Comparison of ENCODE assay signal across 16 cellular contexts in the genomic region with DNA sequence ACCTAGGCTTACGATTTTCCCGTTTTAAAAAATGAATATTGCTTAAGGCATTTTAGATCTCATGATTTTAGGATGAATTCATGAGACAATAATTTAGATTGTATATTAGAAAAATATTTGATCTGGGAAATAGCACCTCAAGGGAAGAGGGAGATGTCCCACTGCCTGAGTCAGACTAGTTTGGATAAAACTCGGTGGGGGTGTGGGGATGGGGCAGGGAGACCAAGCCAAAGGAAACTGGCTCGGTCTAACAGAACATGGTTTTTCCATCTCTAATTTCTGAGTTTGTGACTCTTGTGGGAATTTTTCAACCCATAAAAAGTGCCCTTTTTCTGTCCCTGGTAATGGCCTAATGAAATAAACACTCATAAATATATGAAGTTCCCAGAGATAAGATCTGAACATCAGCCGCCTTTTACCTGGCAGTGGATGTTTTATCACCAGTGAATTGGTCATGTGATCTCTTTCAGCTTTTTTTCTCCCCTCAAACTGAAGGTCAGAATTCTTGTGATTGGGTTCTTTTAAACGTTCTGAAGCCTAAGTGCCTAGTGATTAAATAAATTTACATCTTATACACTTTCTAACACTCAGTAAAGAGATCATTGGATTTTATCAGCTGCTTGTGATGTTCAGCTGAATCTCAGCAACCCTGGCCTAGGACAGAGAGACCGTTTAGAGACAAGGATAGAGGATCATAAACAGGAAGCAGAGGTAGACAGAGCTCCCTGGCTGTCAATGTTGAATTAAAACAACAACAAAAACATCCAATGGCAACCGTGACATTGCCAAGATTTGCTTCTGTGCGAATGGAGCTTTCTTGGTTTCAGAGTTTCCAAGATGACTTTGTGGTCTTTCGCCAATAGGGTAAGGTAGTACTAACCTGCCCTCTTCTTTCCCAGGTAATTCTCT.
"Had no signal": no experiment of that assay in that cellular context is flagged by ENCODE, and none has a peak within 500 bp of the region (broad histone marks: within the 10 kb centered on the region; RNA-seq: fewer than 3 reads in every experiment).

No MANE protein-coding gene starts in this region.

- H3K27ac ChIP-seq: body of pancreas, ovary had no signal

- H3K9me3 ChIP-seq: body of pancreas, esophagus squamous epithelium, ovary had no signal

- H3K27me3 Mint-ChIP-seq: stimulated activated memory B cell treated with anti-CD40 and anti-IgM and Interleukin-4, amounts not matched to agents 10 μg/mL and 1 μg/mL and 100 μg/mL, for 72 hours; T-helper 17 cell; type B pancreatic cell had no signal

- H3K36me3 Mint-ChIP-seq: activated naive CD4-positive, alpha-beta T cell treated with anti-CD3 and anti-CD28 coated beads, Interleukin-2, amount 50 U/mL, for 24 hours; stimulated activated memory B cell treated with anti-CD40 and anti-IgM and Interleukin-4, amounts not matched to agents 10 μg/mL and 1 μg/mL and 100 μg/mL, for 72 hours; type B pancreatic cell had no signal

- H3K27ac Mint-ChIP-seq: activated CD4-positive, alpha-beta memory T cell treated with anti-CD3 and anti-CD28 coated beads, Interleukin-2, amount 10 ng/mL, durations not matched to agents 7 days and 5 days; activated CD4-positive, alpha-beta T cell treated with anti-CD3 and anti-CD28 coated beads for 36 hours; activated naive CD4-positive, alpha-beta T cell treated with anti-CD3 and anti-CD28 coated beads, Interleukin-2, amount 50 U/mL, for 24 hours; stimulated activated memory B cell treated with anti-CD40 and anti-IgM and Interleukin-4, amounts not matched to agents 10 μg/mL and 1 μg/mL and 100 μg/mL, for 72 hours; T-helper 17 cell; type B pancreatic cell had no signal

- DNase-seq: activated CD4-positive, alpha-beta memory T cell treated with anti-CD3 and anti-CD28 coated beads, Interleukin-2, amount 10 ng/mL, durations not matched to agents 7 days and 5 days; activated CD4-positive, alpha-beta T cell treated with anti-CD3 and anti-CD28 coated beads for 36 hours; activated effector memory CD4-positive, alpha-beta T cell treated with Interleukin-2 at 50 U/mL for 16 hours; activated T-cell treated with anti-CD3 and anti-CD28 coated beads, Interleukin-2, amount 50 U/mL, for 4 hours; body of pancreas; caudate nucleus; cortex of kidney; effector CD8-positive, alpha-beta T cell; esophagus squamous epithelium; foreskin fibroblast; ovary; stimulated activated CD4-positive, alpha-beta T cell treated with anti-CD3 and anti-CD28 coated beads, Interleukin-2, amount 100 ng/mL, for 48 hours; T-helper 17 cell had no signal

- H3K4me1 Mint-ChIP-seq: activated CD4-positive, alpha-beta memory T cell treated with anti-CD3 and anti-CD28 coated beads, Interleukin-2, amount 10 ng/mL, durations not matched to agents 7 days and 5 days; activated CD4-positive, alpha-beta T cell treated with anti-CD3 and anti-CD28 coated beads for 36 hours; activated naive CD4-positive, alpha-beta T cell treated with anti-CD3 and anti-CD28 coated beads, Interleukin-2, amount 50 U/mL, for 24 hours; stimulated activated memory B cell treated with anti-CD40 and anti-IgM and Interleukin-4, amounts not matched to agents 10 μg/mL and 1 μg/mL and 100 μg/mL, for 72 hours; T-helper 17 cell had no signal

- H3K4me1 ChIP-seq: body of pancreas had no signal

- H3K4me3 Mint-ChIP-seq: activated CD4-positive, alpha-beta memory T cell treated with anti-CD3 and anti-CD28 coated beads, Interleukin-2, amount 10 ng/mL, durations not matched to agents 7 days and 5 days; activated CD4-positive, alpha-beta T cell treated with anti-CD3 and anti-CD28 coated beads for 36 hours; activated naive CD4-positive, alpha-beta T cell treated with anti-CD3 and anti-CD28 coated beads, Interleukin-2, amount 50 U/mL, for 24 hours; activated T-cell treated with anti-CD3 and anti-CD28 coated beads, Interleukin-2, amount 50 U/mL, for 4 hours; stimulated activated memory B cell treated with anti-CD40 and anti-IgM and Interleukin-4, amounts not matched to agents 10 μg/mL and 1 μg/mL and 100 μg/mL, for 72 hours; T-helper 17 cell; type B pancreatic cell had no signal

- ATAC-seq: activated CD4-positive, alpha-beta T cell treated with anti-CD3 and anti-CD28 coated beads for 36 hours; activated T-cell treated with anti-CD3 and anti-CD28 coated beads, Interleukin-2, amount 50 U/mL, for 4 hours; body of pancreas; stimulated activated memory B cell treated with anti-CD40 and anti-IgM and Interleukin-4, amounts not matched to agents 10 μg/mL and 1 μg/mL and 100 μg/mL, for 72 hours; T-helper 17 cell had no signal

- H3K4me3 ChIP-seq: body of pancreas, esophagus squamous epithelium, ovary had no signal

- H3K27me3 ChIP-seq: body of pancreas, esophagus squamous epithelium, ovary had no signal

- H3K36me3 ChIP-seq: esophagus squamous epithelium, ovary had no signal
